Comparison of ENCODE assay signal across 1 cellular context in the genomic region with DNA sequence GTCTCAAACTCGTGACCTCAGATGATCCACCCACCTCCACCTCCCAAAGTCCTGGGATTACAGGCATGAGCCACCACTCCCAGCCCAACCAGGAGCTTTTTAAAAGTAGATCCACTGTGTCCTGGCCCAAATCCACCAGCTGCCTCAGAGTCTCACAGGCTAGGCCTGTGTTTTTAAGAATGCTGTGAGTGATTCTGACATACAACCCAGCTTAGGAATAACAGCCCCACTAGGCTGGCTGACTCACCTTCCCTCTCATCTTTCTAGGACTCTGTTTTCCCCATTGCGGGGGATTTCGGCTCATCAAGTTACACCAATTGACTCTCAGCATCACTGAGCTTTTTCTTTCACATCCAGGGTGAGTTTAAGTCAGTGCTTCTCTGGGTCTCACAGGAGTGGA.
TF ChIP-seq lines count a peak whose summit lies in the region.

No MANE protein-coding gene starts in this region.

TF ChIP-seq in H1, 55 proteins besides CTCF, POLR2A, EP300 and RAD21 (continued from another document):
- TF ChIP-seq, protein P1, sequence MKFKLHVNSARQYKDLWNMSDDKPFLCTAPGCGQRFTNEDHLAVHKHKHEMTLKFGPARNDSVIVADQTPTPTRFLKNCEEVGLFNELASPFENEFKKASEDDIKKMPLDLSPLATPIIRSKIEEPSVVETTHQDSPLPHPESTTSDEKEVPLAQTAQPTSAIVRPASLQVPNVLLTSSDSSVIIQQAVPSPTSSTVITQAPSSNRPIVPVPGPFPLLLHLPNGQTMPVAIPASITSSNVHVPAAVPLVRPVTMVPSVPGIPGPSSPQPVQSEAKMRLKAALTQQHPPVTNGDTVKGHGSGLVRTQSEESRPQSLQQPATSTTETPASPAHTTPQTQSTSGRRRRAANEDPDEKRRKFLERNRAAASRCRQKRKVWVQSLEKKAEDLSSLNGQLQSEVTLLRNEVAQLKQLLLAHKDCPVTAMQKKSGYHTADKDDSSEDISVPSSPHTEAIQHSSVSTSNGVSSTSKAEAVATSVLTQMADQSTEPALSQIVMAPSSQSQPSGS (IDR thresholded peaks at IDR 0.05; ENCODE audit: low read length): no peak
- TF ChIP-seq TAF1 (IDR thresholded peaks at IDR 0.05; ENCODE audit: low read depth, low read length) (no peak), SIRT6 (IDR thresholded peaks at IDR 0.05; ENCODE audit: low read length) (no peak), CHD1 (IDR thresholded peaks at IDR 0.05; ENCODE audit: low read depth, low read length) (no peak), MAFK (IDR thresholded peaks at IDR 0.05; ENCODE audit: low read depth, low read length) (no peak), GABPA (IDR thresholded peaks at IDR 0.05; ENCODE audit: borderline replicate concordance, insufficient read depth, low read length) (no peak), EGR1 (IDR thresholded peaks at IDR 0.05; ENCODE audit: borderline replicate concordance, low read depth, low read length) (no peak), SIN3A (conservative IDR thresholded peaks at IDR 0.05 in 1 of 2, IDR thresholded peaks at IDR 0.05 in 1 of 2; ENCODE audit: low read depth in 1 of 2, low read length in 2 of 2) (no peak), HDAC6 (IDR thresholded peaks at IDR 0.05; ENCODE audit: low read depth, low read length) (no peak)
- TF ChIP-seq, protein P2, sequence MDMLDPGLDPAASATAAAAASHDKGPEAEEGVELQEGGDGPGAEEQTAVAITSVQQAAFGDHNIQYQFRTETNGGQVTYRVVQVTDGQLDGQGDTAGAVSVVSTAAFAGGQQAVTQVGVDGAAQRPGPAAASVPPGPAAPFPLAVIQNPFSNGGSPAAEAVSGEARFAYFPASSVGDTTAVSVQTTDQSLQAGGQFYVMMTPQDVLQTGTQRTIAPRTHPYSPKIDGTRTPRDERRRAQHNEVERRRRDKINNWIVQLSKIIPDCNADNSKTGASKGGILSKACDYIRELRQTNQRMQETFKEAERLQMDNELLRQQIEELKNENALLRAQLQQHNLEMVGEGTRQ (IDR thresholded peaks at IDR 0.05; ENCODE audit: low read length): no peak
- TF ChIP-seq, protein P3, sequence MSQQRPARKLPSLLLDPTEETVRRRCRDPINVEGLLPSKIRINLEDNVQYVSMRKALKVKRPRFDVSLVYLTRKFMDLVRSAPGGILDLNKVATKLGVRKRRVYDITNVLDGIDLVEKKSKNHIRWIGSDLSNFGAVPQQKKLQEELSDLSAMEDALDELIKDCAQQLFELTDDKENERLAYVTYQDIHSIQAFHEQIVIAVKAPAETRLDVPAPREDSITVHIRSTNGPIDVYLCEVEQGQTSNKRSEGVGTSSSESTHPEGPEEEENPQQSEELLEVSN (IDR thresholded peaks at IDR 0.05): no peak
